In the genomic region with DNA sequence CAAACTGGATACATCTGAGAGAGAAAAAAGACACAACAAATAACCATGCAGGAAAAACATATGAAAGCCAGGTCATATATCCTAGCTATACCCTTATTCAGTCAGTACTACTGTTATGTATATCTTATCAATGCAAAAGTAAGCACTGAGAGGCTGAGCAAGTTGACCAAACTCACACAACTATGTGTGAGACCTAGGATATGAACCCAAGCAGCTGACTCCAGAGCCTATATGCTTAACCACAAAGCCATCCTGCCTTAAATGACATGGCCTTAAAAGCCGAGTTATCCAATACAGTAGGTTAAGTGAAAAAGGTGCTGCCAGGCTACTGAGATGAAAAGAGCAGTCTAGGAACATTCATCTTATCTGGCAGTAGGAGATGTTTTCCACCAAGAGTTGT, we compare ENCODE assay signal across 1 cellular context.
TF ChIP-seq lines count a peak whose summit lies in the region.

No MANE protein-coding gene starts in this region.

TF ChIP-seq in IMR-90, 13 proteins besides CTCF, POLR2A, EP300 and RAD21:
- no peak for TF ChIP-seq FOS (IDR thresholded peaks at IDR 0.05; ENCODE audit: low read depth, low read length)
- TF ChIP-seq MXI1 (IDR thresholded peaks at IDR 0.05; ENCODE audit: borderline replicate concordance, low read depth, low read length): no peak
- TF ChIP-seq RCOR1 (IDR thresholded peaks at IDR 0.05; ENCODE audit: insufficient replicate concordance, low read length): no peak
- TF ChIP-seq, protein P1, sequence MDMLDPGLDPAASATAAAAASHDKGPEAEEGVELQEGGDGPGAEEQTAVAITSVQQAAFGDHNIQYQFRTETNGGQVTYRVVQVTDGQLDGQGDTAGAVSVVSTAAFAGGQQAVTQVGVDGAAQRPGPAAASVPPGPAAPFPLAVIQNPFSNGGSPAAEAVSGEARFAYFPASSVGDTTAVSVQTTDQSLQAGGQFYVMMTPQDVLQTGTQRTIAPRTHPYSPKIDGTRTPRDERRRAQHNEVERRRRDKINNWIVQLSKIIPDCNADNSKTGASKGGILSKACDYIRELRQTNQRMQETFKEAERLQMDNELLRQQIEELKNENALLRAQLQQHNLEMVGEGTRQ (IDR thresholded peaks at IDR 0.05; ENCODE audit: low read depth, low read length): no peak
- TF ChIP-seq SMC3 (IDR thresholded peaks at IDR 0.05; ENCODE audit: low read depth, low read length): no peak
- TF ChIP-seq RFX5 (IDR thresholded peaks at IDR 0.05; ENCODE audit: low read depth, low read length): no peak
- TF ChIP-seq MAZ (IDR thresholded peaks at IDR 0.05; ENCODE audit: borderline replicate concordance, low read depth, low read length): no peak
- no peak for TF ChIP-seq CHD1 (IDR thresholded peaks at IDR 0.05; ENCODE audit: low read depth, low read length)
- no peak for TF ChIP-seq BHLHE40 (IDR thresholded peaks at IDR 0.05; ENCODE audit: low read depth, low read length)
- TF ChIP-seq, protein P2, sequence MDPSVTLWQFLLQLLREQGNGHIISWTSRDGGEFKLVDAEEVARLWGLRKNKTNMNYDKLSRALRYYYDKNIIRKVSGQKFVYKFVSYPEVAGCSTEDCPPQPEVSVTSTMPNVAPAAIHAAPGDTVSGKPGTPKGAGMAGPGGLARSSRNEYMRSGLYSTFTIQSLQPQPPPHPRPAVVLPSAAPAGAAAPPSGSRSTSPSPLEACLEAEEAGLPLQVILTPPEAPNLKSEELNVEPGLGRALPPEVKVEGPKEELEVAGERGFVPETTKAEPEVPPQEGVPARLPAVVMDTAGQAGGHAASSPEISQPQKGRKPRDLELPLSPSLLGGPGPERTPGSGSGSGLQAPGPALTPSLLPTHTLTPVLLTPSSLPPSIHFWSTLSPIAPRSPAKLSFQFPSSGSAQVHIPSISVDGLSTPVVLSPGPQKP (IDR thresholded peaks at IDR 0.05; ENCODE audit: borderline replicate concordance, low read depth, low read length): no peak
- TF ChIP-seq CEBPB (IDR thresholded peaks at IDR 0.05; ENCODE audit: low read depth, low read length): no peak
- TF ChIP-seq MAFK (IDR thresholded peaks at IDR 0.05; ENCODE audit: low read depth, low read length): no peak
- no peak for TF ChIP-seq NFE2L2 (IDR thresholded peaks at IDR 0.05; ENCODE audit: low read depth, low read length)
